In the genomic region with DNA sequence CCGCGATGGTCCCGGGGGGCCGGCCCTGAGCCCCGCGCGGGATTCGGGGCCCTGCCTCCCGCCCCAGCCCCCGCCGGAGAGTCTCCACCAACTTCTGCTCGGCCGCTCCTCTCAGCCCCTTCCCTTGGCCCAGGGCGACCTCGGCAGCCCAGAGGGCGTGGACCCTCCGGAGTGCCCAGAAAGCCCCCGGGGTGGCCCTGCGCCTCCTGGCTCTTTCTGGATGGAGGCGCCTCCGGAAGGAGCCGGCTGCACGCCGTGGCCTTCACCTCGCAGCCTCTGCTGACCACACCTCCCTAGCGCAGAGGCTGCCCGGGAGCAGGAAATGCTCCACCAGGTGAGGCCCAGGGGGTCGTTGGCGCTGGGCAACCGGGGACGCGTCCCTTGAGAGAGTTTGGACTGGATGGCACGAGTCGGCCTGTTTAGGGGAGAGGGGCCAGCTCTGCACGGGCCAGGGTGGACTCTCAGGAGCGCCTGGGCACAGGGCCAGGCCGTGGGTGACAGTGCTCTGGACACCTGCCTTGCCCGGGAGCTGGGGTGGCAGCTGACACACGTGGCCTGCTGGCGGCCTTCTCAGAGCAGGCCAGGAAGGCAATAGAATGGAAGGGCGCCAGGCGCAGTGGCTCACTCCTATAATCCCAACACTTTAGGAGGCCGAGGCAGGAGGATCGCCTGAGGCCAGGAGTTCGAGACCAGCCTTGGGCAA, we compare ENCODE assay signal across 1 cellular context.
A peak's percentile ranks its signal among the peaks of the same experiment; 100 is the strongest.
TF ChIP-seq lines count a peak whose summit lies in the region.

No MANE protein-coding gene starts in this region.

TF ChIP-seq in H1, 55 proteins besides CTCF, POLR2A, EP300 and RAD21:
- TF ChIP-seq, protein P1, sequence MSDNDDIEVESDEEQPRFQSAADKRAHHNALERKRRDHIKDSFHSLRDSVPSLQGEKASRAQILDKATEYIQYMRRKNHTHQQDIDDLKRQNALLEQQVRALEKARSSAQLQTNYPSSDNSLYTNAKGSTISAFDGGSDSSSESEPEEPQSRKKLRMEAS (IDR thresholded peaks at IDR 0.05): peak; percentile 48
- peak; percentile 25 to 77; a peak in 1 of 4 replicates for TF ChIP-seq HDAC2 (IDR thresholded peaks at IDR 0.05; ENCODE audit: borderline replicate concordance in 1 of 2, low read depth in 2 of 2, low read length in 2 of 2)
- no peak for TF ChIP-seq RNF2 (IDR thresholded peaks at IDR 0.05; ENCODE audit: borderline replicate concordance, low read depth, low read length, missing control alignments, poor library complexity, severe bottlenecking)
- peak; percentile 22; the same call in 1 of the 2 replicates for TF ChIP-seq TBP (IDR thresholded peaks at IDR 0.05; ENCODE audit: low read depth, low read length)
- peak in 1 of 2 experiments; percentile 67; a peak in 3 of 4 replicates for TF ChIP-seq SIN3A (conservative IDR thresholded peaks at IDR 0.05 in 1 of 2, IDR thresholded peaks at IDR 0.05 in 1 of 2; ENCODE audit: low read depth in 1 of 2, low read length in 2 of 2)
- no peak for TF ChIP-seq POU5F1 (IDR thresholded peaks at IDR 0.05; ENCODE audit: low read depth, low read length)
TF ChIP-seq in H1: peak in this region for 4.
